ENCODE assay signal across 8 cellular contexts in the genomic region with DNA sequence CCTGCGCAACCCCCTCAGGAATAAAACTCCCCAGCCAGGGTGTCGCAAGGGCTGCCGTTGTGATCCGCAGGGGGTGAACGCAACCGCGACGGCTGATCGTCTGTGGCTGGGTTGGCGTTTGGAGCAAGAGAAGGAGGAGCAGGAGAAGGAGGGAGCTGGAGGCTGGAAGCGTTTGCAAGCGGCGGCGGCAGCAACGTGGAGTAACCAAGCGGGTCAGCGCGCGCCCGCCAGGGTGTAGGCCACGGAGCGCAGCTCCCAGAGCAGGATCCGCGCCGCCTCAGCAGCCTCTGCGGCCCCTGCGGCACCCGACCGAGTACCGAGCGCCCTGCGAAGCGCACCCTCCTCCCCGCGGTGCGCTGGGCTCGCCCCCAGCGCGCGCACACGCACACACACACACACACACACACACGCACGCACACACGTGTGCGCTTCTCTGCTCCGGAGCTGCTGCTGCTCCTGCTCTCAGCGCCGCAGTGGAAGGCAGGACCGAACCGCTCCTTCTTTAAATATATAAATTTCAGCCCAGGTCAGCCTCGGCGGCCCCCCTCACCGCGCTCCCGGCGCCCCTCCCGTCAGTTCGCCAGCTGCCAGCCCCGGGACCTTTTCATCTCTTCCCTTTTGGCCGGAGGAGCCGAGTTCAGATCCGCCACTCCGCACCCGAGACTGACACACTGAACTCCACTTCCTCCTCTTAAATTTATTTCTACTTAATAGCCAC. TPM values are rescaled to one million over a fixed set of nuclear protein-coding genes. Genes with fewer than 3 reads are reported as not detected.
DNase-seq lines count a peak whose midpoint lies in the region; ATAC-seq, FAIRE-seq and TF ChIP-seq lines count a peak whose summit lies in the region.

No MANE protein-coding gene starts in this region.

- H3K27ac ChIP-seq in Karpas-422 (ENCODE audit: low read length) (no peak overlapping the region), SU-DHL-6 (ENCODE audit: low read depth, low read length) (no peak overlapping the region), colonic mucosa (peak overlapping the region; percentile 43), HepG2 (ENCODE audit: extremely low read length, insufficient read depth, low read length) (no peak overlapping the region)

- in situ Hi-C loops in HepG2 (cut with HindIII; ENCODE audit: extremely low pct_ligation_motif_present, low pct_unique_long_range_greater_than_20kb), result loop anchor here (10.0 to 25.0 kb wide), 3 partner anchors 641 to 1469 kb away; no protein-coding TSS in a partner anchor

- CTCF ChIA-PET in HepG2 (lab: Yijun Ruan, JAX; ENCODE audit: low intra/inter-chr PET ratio, low total read pairs), result no interaction called here

- no peaks in the 10 kb centered on the region for H3K9me3 ChIP-seq in Karpas-422 (ENCODE audit: low read length)
- H3K9me3 ChIP-seq in SU-DHL-6 (ENCODE audit: insufficient read depth, low read length), result no peaks in the 10 kb centered on the region
- H3K9me3 ChIP-seq in colonic mucosa, result no peaks in the 10 kb centered on the region
- H3K9me3 ChIP-seq in HepG2 (ENCODE audit: low read length), result no peaks in the 10 kb centered on the region

- H3K9me2 ChIP-seq in Karpas-422 (replicated peaks; ENCODE audit: insufficient read depth, low read length) (no peaks in the 10 kb centered on the region), SU-DHL-6 (replicated peaks; ENCODE audit: insufficient read depth, low read length) (no peaks in the 10 kb centered on the region)

- H3K4me1 ChIP-seq in Karpas-422 (ENCODE audit: low read length), result peaks cover 19% of the 10 kb centered on the region
- no peaks in the 10 kb centered on the region for H3K4me1 ChIP-seq in colonic mucosa
- H3K4me1 ChIP-seq in HepG2 (ENCODE audit: insufficient read depth, low read length), result peaks cover 29% of the 10 kb centered on the region

- TF ChIP-seq POLR2A in H54 (IDR thresholded peaks at IDR 0.05; ENCODE audit: low read depth, low read length) (peak; percentile 46), HepG2 (IDR thresholded peaks at IDR 0.05; ENCODE audit: insufficient read depth in 1 of 2, low read depth in 2 of 2, low read length in 2 of 2) (no peak)

- no TSS peak for BruUV-seq in HepG2 (replicated peaks; lab: Mats Ljungman, UMichigan)

- FAIRE-seq in H54 (lab: Jason Lieb, UNC) (no peak), HepG2 (lab: Jason Lieb, UNC) (no peak)

- H3K4me2 ChIP-seq in Karpas-422 (ENCODE audit: low read depth, low read length, poor library complexity, severe bottlenecking) (peak overlapping the region; percentile 80), SU-DHL-6 (ENCODE audit: low read depth, low read length, poor library complexity, severe bottlenecking) (peak overlapping the region; percentile 39), HepG2 (ENCODE audit: low read depth, low read length) (peak overlapping the region; percentile 96)

- TF ChIP-seq RAD21 in HepG2 (CRISPR knock-in tag; IDR thresholded peaks at IDR 0.05), result no peak

- WGBS in HepG2 (ENCODE audit: low lambda C conversion rate), result 3% methylated on average over 12 of the region's 64 CpGs

- TF ChIP-seq EP300 in HepG2 (IDR thresholded peaks at IDR 0.05; ENCODE audit: low read depth in 2 of 2, low read length in 2 of 2), result no peak
- no peak for TF ChIP-seq EP300 in HepG2 (CRISPR knock-in tag; IDR thresholded peaks at IDR 0.05; ENCODE audit: borderline replicate concordance)

- POLR2A ChIA-PET in HepG2 (lab: Yijun Ruan, JAX), result interaction anchor here (0.9 kb wide), 1 partner anchor 35 kb away, joined by 3 read pairs; no protein-coding TSS in a partner anchor

- H3K36me3 ChIP-seq in Karpas-422 (ENCODE audit: insufficient read depth, low read length) (0 out of 2 replicates have a peak, but pooled peaks cover 2% of the 10 kb centered on the region), SU-DHL-6 (ENCODE audit: low read length) (no peaks in the 10 kb centered on the region), colonic mucosa (no peaks in the 10 kb centered on the region), HepG2 (replicated peaks in 1 of 2; ENCODE audit: control insufficient read depth in 1 of 2, insufficient read depth in 2 of 2, low read length in 2 of 2) (no peaks in the 10 kb centered on the region)

- no peak for TF ChIP-seq CTCF in SU-DHL-6 (IDR thresholded peaks at IDR 0.05; ENCODE audit: insufficient read depth, low read length, poor library complexity, severe bottlenecking)
- TF ChIP-seq CTCF in colonic mucosa (IDR thresholded peaks at IDR 0.05), result no peak
- 0 out of 2 replicates have a peak, but pooled peaks have one; percentile 11 for TF ChIP-seq CTCF in HepG2 (CRISPR knock-in tag; IDR thresholded peaks at IDR 0.05)

- H4K20me1 ChIP-seq in Karpas-422 (ENCODE audit: insufficient read depth, low read depth, low read length) (no peaks in the 10 kb centered on the region), SU-DHL-6 (ENCODE audit: low read depth, low read length) (no peaks in the 10 kb centered on the region), HepG2 (ENCODE audit: insufficient read depth, low read length) (no peaks in the 10 kb centered on the region)

- no peaks in the 10 kb centered on the region for H3K79me2 ChIP-seq in Karpas-422 (ENCODE audit: low read length)
- H3K79me2 ChIP-seq in SU-DHL-6 (ENCODE audit: insufficient read depth, low read length), result no peaks in the 10 kb centered on the region
- H3K79me2 ChIP-seq in HepG2 (ENCODE audit: insufficient read depth, low read length), result no peaks in the 10 kb centered on the region

- intact Hi-C loops in colonic mucosa (cut with DNase I), result no loop called here
- intact Hi-C loops in HepG2 (cut with micrococcal nuclease; ENCODE audit: unreplicated experiment), result loop anchor here (1.0 kb wide), 1 partner anchor 56 kb away; no protein-coding TSS in a partner anchor

- H3K9ac ChIP-seq in Karpas-422 (ENCODE audit: low read length) (peak overlapping the region; percentile 68), SU-DHL-6 (ENCODE audit: low read length) (no peak overlapping the region), colonic mucosa (ENCODE audit: low read depth in 2 of 2, low read length in 2 of 2) (peak overlapping the region in 1 of 2 donors; percentile 64), HepG2 (ENCODE audit: insufficient read depth, low read depth, low read length) (peak overlapping the region; percentile 11; the same call in 1 of the 2 replicates)

- ATAC-seq in HepG2, result peak; percentile 95

- H3F3A ChIP-seq in SU-DHL-6 (ENCODE audit: insufficient read depth), result no peaks in the 10 kb centered on the region

- peak; percentile 79 for DNase-seq in NCI-H82 (lab: John Stamatoyannopoulos, UW)
- DNase-seq in NCI-H82 treated with DMSO at 0.1 percent for 48 hours (lab: John Stamatoyannopoulos, UW; ENCODE audit: unreplicated experiment), result no peak
- no peak for DNase-seq in H54 (ENCODE audit: insufficient read length, low spot score)
- peak; percentile 78 for DNase-seq in Karpas-422
- DNase-seq in colonic mucosa, result peak; percentile 30
- DNase-seq in HepG2 (ENCODE audit: low spot score), result peak; percentile 7
- DNase-seq in stimulated activated CD8-positive, alpha-beta memory T cell treated with anti-CD3 and anti-CD28 coated beads, Interleukin-4, amount 100 ng/mL, for 48 hours, result peak; percentile 36

- H3K27me3 ChIP-seq in Karpas-422 (ENCODE audit: low read length) (no peaks in the 10 kb centered on the region), SU-DHL-6 (ENCODE audit: low read length) (no peaks in the 10 kb centered on the region), colonic mucosa (peaks cover 25% of the 10 kb centered on the region), HepG2 (ENCODE audit: control insufficient read depth in 1 of 2, insufficient read depth in 2 of 2, low read length in 2 of 2) (peaks cover 2 to 41% of the 10 kb centered on the region in 2 experiments; a peak in 3 of 5 replicates)

- H2AFZ ChIP-seq in Karpas-422 (ENCODE audit: low read length), result peak overlapping the region; percentile 46; the same call in 1 of the 2 replicates
- H2AFZ ChIP-seq in SU-DHL-6 (ENCODE audit: low read depth, low read length, severe bottlenecking), result no peak overlapping the region
- H2AFZ ChIP-seq in HepG2 (ENCODE audit: low read length), result no peak overlapping the region

- H3K4me3 ChIP-seq in Karpas-422 (ENCODE audit: low read length) (peak overlapping the region; percentile 79), SU-DHL-6 (ENCODE audit: insufficient read depth, low read length, poor library complexity, severe bottlenecking) (no peak overlapping the region), colonic mucosa (peak overlapping the region; percentile 40), HepG2 (replicated peaks in 1 of 3; ENCODE audit: insufficient read depth in 1 of 3, low read depth in 2 of 3, low read length in 3 of 3) (peak overlapping the region; percentile 56 to 78 (median 56))

TF ChIP-seq in HepG2, 621 proteins besides CTCF, POLR2A, EP300 and RAD21 (continues in another document):
- peak; percentile 83 for TF ChIP-seq HNRNPLL (IDR thresholded peaks at IDR 0.05; ENCODE audit: low read depth, low read length, poor library complexity, severe bottlenecking)

RNA-seq across cellular contexts. Expression of a gene that starts 0.7 kb away (rescaled TPM):
- total RNA-seq in Karpas-422 (2014; rRNA removed; shearing (Covaris generic); ENCODE audit: low replicate concordance), result not detected in 2 replicates
- total RNA-seq in colonic mucosa (1 to 10 TPM in 1 of 2 donors, under 1 TPM in 1; 0.27 to 4.6 TPM), HepG2 (2016; rRNA removed; fragmentation: Illumina TruSeq; extraction: Trizol) (not detected in 2 replicates)
- total RNA-seq in HepG2 (2016; cell fraction: cytosol; rRNA removed; fragmentation: Illumina TruSeq; extraction: Trizol; ENCODE audit: low read depth), result not detected in 2 replicates
- total RNA-seq in HepG2 (2016; cell fraction: insoluble cytoplasmic fraction; rRNA removed; fragmentation: Illumina TruSeq; extraction: Trizol), result 0.07 TPM in 1 of 2 replicates, not detected in the other
- not detected in 2 replicates for total RNA-seq in HepG2 (2016; cell fraction: membrane; rRNA removed; fragmentation: Illumina TruSeq; extraction: Trizol)
- total RNA-seq in HepG2 (2016; cell fraction: nucleus; rRNA removed; fragmentation: Illumina TruSeq; extraction: Trizol), result 0.44 TPM in 1 of 2 replicates, not detected in the other
- 0.07 and 0.08 TPM in 2 replicates for polyA plus RNA-seq in HepG2 (2011; rRNA removed)
- not detected in 2 replicates for polyA plus RNA-seq in HepG2 (2011; cell fraction: cytosol; rRNA removed)
- polyA plus RNA-seq in HepG2 (2011; cell fraction: nucleus; rRNA removed), result 0.03 and 0.09 TPM in 2 replicates
- 0.05 TPM in 1 of 2 replicates, not detected in the other for polyA plus RNA-seq in HepG2 (2012)
- not detected in 2 replicates for polyA plus RNA-seq in HepG2 (2016; cell fraction: cytosol; fragmentation: Illumina TruSeq; extraction: Trizol; ENCODE audit: low read depth)
- polyA plus RNA-seq in HepG2 (2016; cell fraction: insoluble cytoplasmic fraction; fragmentation: Illumina TruSeq; extraction: Trizol; ENCODE audit: low read depth), result not detected in 2 replicates
- not detected in 2 replicates for polyA plus RNA-seq in HepG2 (2016; cell fraction: membrane; fragmentation: Illumina TruSeq; extraction: Trizol; ENCODE audit: low read depth)
- not detected in 2 replicates for polyA plus RNA-seq in HepG2 (2016; cell fraction: nucleus; fragmentation: Illumina TruSeq; extraction: Trizol; ENCODE audit: insufficient read depth, low read depth)
- polyA minus RNA-seq in HepG2 (2011; rRNA and poly(A)+ RNA removed; ENCODE audit: low replicate concordance), result 0.19 TPM in 1 of 2 replicates, not detected in the other
- not detected in 2 replicates for polyA minus RNA-seq in HepG2 (2011; cell fraction: cytosol; rRNA and poly(A)+ RNA removed)
- 0.25 and 0.26 TPM in 2 replicates for polyA minus RNA-seq in HepG2 (2011; cell fraction: nucleus; rRNA and poly(A)+ RNA removed)

Comparison
In these comparisons a context has a peak if more than half of its experiments do, and no peak if none do; other contexts are left out.
1. DNase-seq: peak in NCI-H82 (single experiment), Karpas-422 (single experiment), colonic mucosa (single experiment), HepG2 (single experiment) and stimulated activated CD8-positive, alpha-beta memory T cell treated with anti-CD3 and anti-CD28 coated beads, Interleukin-4, amount 100 ng/mL, for 48 hours (single experiment); none in NCI-H82 treated with DMSO at 0.1 percent for 48 hours (single experiment) and H54 (single experiment).
2. H3K4me2 ChIP-seq: peak in every context shown above with its lines; median percentile 96 in HepG2; 80 in Karpas-422; 39 in SU-DHL-6.